In genomic region chr17:45222994-45223540, GRCh38 we compare ENCODE assay signal across 10 cellular contexts. TPM values are rescaled to one million over a fixed set of nuclear protein-coding genes. Genes with fewer than 3 reads are reported as not detected.
DNase-seq lines count a peak whose midpoint lies in the region; ATAC-seq, FAIRE-seq and TF ChIP-seq lines count a peak whose summit lies in the region.
"Had no signal": no experiment of that assay in that cellular context is flagged by ENCODE, and none has a peak within 500 bp of the region (broad histone marks: within the 10 kb centered on the region; RNA-seq: fewer than 3 reads in every experiment).

No MANE protein-coding gene starts in this region.

- peak overlapping the region; percentile 58 for H3K27ac Mint-ChIP-seq in activated T-cell treated with anti-CD3 and anti-CD28 coated beads, Interleukin-2, amount 50 U/mL, for 72 hours
- peak overlapping the region; percentile 95 to 100 for H3K27ac Mint-ChIP-seq in activated naive CD4-positive, alpha-beta T cell treated with anti-CD3 and anti-CD28 coated beads, Interleukin-2, amount 50 U/mL, for 72 hours

- H3K79me2 ChIP-seq in HepG2 (ENCODE audit: insufficient read depth, low read length), result no peaks in the 10 kb centered on the region

- H3K9me3 ChIP-seq in HepG2 (ENCODE audit: low read length) (no peaks in the 10 kb centered on the region), transverse colon (no peaks in the 10 kb centered on the region)

- no peaks in the 10 kb centered on the region for H4K20me1 ChIP-seq in HepG2 (ENCODE audit: insufficient read depth, low read length)

- H3K27me3 ChIP-seq in HepG2 (ENCODE audit: control insufficient read depth in 1 of 2, insufficient read depth in 2 of 2, low read length in 2 of 2) (peaks cover 25 to 65% of the 10 kb centered on the region in 2 experiments; a peak in 4 of 5 replicates), transverse colon (peaks cover 29% of the 10 kb centered on the region)

- H3K4me1 Mint-ChIP-seq in activated T-cell treated with anti-CD3 and anti-CD28 coated beads, Interleukin-2, amount 50 U/mL, for 72 hours (ENCODE audit: low read depth), result peaks cover 58% of the 10 kb centered on the region

- no peak overlapping the region for H3K4me2 ChIP-seq in HepG2 (ENCODE audit: low read depth, low read length)

- no peak for TF ChIP-seq POLR2A in HepG2 (IDR thresholded peaks at IDR 0.05; ENCODE audit: insufficient read depth in 1 of 2, low read depth in 2 of 2, low read length in 2 of 2)
- TF ChIP-seq POLR2A in transverse colon (IDR thresholded peaks at IDR 0.05), result no peak

- BruUV-seq in HepG2 (replicated peaks; lab: Mats Ljungman, UMichigan), result no TSS peak

- no peak for DNase-seq in activated T-cell treated with anti-CD3 and anti-CD28 coated beads, Interleukin-2, amount 50 U/mL, for 72 hours
- no peak for DNase-seq in activated T-cell treated with anti-CD3 and anti-CD28 coated beads, Interleukin-2, amount 50 U/mL, for 1 hour
- DNase-seq in activated naive CD4-positive, alpha-beta T cell treated with anti-CD3 and anti-CD28 coated beads, Interleukin-2, amount 50 U/mL, for 72 hours (ENCODE audit: low spot score in 2 of 2), result peak in 1 of 2 donors; percentile 66
- DNase-seq in HepG2 (ENCODE audit: low spot score) (no peak), transverse colon (no peak), NCI-H1048 (lab: John Stamatoyannopoulos, UW) (no peak), sciatic nerve (ENCODE audit: low spot score) (no peak)
- DNase-seq in stimulated activated CD4-positive, alpha-beta T cell treated with anti-CD3 and anti-CD28 coated beads, Interleukin-4, amount 100 ng/mL, for 4 hours, result no peak
- DNase-seq: GM23248 had no signal

- H3K36me3 ChIP-seq in HepG2 (replicated peaks in 1 of 2; ENCODE audit: control insufficient read depth in 1 of 2, insufficient read depth in 2 of 2, low read length in 2 of 2), result no peaks in the 10 kb centered on the region
- H3K36me3 ChIP-seq in transverse colon, result no peaks in the 10 kb centered on the region

- peak overlapping the region; percentile 84 to 87 for H3K4me3 Mint-ChIP-seq in activated T-cell treated with anti-CD3 and anti-CD28 coated beads, Interleukin-2, amount 50 U/mL, for 72 hours

- peaks cover 37% of the 10 kb centered on the region for H3K4me1 ChIP-seq in HepG2 (ENCODE audit: insufficient read depth, low read length)
- peaks cover 1 to 35% (median 21%) of the 10 kb centered on the region in 4 donors for H3K4me1 ChIP-seq in transverse colon

- no peaks in the 10 kb centered on the region for H3K27me3 Mint-ChIP-seq in activated T-cell treated with anti-CD3 and anti-CD28 coated beads, Interleukin-2, amount 50 U/mL, for 72 hours (ENCODE audit: low read depth)

- no peak overlapping the region for H3K27ac ChIP-seq in HepG2 (ENCODE audit: extremely low read length, insufficient read depth, low read length)
- peak overlapping the region; percentile 76 to 84 (median 83) for H3K27ac ChIP-seq in transverse colon
- H3K27ac ChIP-seq: GM23248 had no signal

- POLR2A ChIA-PET in HepG2 (lab: Yijun Ruan, JAX), result no interaction called here

- in situ Hi-C loops in HepG2 (cut with HindIII; ENCODE audit: extremely low pct_ligation_motif_present, low pct_unique_long_range_greater_than_20kb), result no loop called here
- in situ Hi-C loops in transverse colon (cut with MboI; ENCODE audit: low pct_ligation_motif_present in 1 of 4, low pct_unique_long_range_greater_than_20kb in 1 of 4, low sequenced_read_pairs in 3 of 4), result no loop called here

- 45% methylated on average over 7 of the region's 9 CpGs for WGBS in HepG2 (ENCODE audit: low lambda C conversion rate)
- WGBS in transverse colon (ENCODE audit: low coverage in 1 of 2), 2 donors, result 83% methylated on average over 7 of the region's 9 CpGs; no CpG with 5 or more reads in 1 of the 2 donors

- H3K9me3 Mint-ChIP-seq in activated T-cell treated with anti-CD3 and anti-CD28 coated beads, Interleukin-2, amount 50 U/mL, for 72 hours, result no peaks in the 10 kb centered on the region
- no peaks in the 10 kb centered on the region for H3K9me3 Mint-ChIP-seq in activated naive CD4-positive, alpha-beta T cell treated with anti-CD3 and anti-CD28 coated beads, Interleukin-2, amount 50 U/mL, for 72 hours

- intact Hi-C loops in HepG2 (cut with micrococcal nuclease; ENCODE audit: unreplicated experiment), result no loop called here
- intact Hi-C loops in transverse colon (cut with DNase I; ENCODE audit: low total_unique reads), result no loop called here
- intact Hi-C loops in sciatic nerve (cut with DNase I), result loop anchor here (5.0 kb wide), 1 partner anchor 164 kb away; no protein-coding TSS in a partner anchor

- no peak for FAIRE-seq in HepG2 (lab: Jason Lieb, UNC)

- TF ChIP-seq CTCF in HepG2 (CRISPR knock-in tag; IDR thresholded peaks at IDR 0.05) (no peak), transverse colon (IDR thresholded peaks at IDR 0.05) (no peak)

- CTCF ChIA-PET in HepG2 (lab: Yijun Ruan, JAX; ENCODE audit: low intra/inter-chr PET ratio, low total read pairs), result no interaction called here

- H3K9ac ChIP-seq in HepG2 (ENCODE audit: insufficient read depth, low read depth, low read length), result no peak overlapping the region

- H3K4me3 ChIP-seq in HepG2 (replicated peaks in 1 of 3; ENCODE audit: insufficient read depth in 1 of 3, low read depth in 2 of 3, low read length in 3 of 3) (no peak overlapping the region), transverse colon (peak overlapping the region in 3 of 4 donors; percentile 36 to 55 (median 54))

- ATAC-seq in activated T-cell treated with anti-CD3 and anti-CD28 coated beads, Interleukin-2, amount 50 U/mL, for 72 hours (replicated peaks in 1 of 2), result no peak
- ATAC-seq in activated naive CD4-positive, alpha-beta T cell treated with anti-CD3 and anti-CD28 coated beads, Interleukin-2, amount 50 U/mL, for 72 hours, result no peak
- ATAC-seq in HepG2, result no peak
- ATAC-seq in sciatic nerve, result no peak

- TF ChIP-seq RAD21 in HepG2 (CRISPR knock-in tag; IDR thresholded peaks at IDR 0.05), result no peak

- peaks cover 18 to 36% of the 10 kb centered on the region in 2 donors for H3K36me3 Mint-ChIP-seq in activated T-cell treated with anti-CD3 and anti-CD28 coated beads, Interleukin-2, amount 50 U/mL, for 72 hours (ENCODE audit: insufficient read depth in 2 of 2)
- H3K36me3 Mint-ChIP-seq in activated naive CD4-positive, alpha-beta T cell treated with anti-CD3 and anti-CD28 coated beads, Interleukin-2, amount 50 U/mL, for 72 hours, result peaks cover 48 to 68% of the 10 kb centered on the region in 2 donors

- TF ChIP-seq EP300 in HepG2 (IDR thresholded peaks at IDR 0.05; ENCODE audit: low read depth in 2 of 2, low read length in 2 of 2), result no peak
- TF ChIP-seq EP300 in HepG2 (CRISPR knock-in tag; IDR thresholded peaks at IDR 0.05; ENCODE audit: borderline replicate concordance), result no peak
- no peak for TF ChIP-seq EP300 in transverse colon (IDR thresholded peaks at IDR 0.05; ENCODE audit: low read depth)

- H2AFZ ChIP-seq in HepG2 (ENCODE audit: low read length), result no peak overlapping the region

RNA-seq across cellular contexts. Expression of gene FMNL1, which starts 1.4 kb away (rescaled TPM):
- total RNA-seq in activated T-cell treated with anti-CD3 and anti-CD28 coated beads, Interleukin-2, amount 50 U/mL, for 72 hours, result 100 to 1,000 TPM; 559 to 689 TPM
- 100 to 1,000 TPM; 221 to 735 TPM for total RNA-seq in activated naive CD4-positive, alpha-beta T cell treated with anti-CD3 and anti-CD28 coated beads, Interleukin-2, amount 50 U/mL, for 72 hours
- total RNA-seq in HepG2 (2016; rRNA removed; fragmentation: Illumina TruSeq; extraction: Trizol) (0.39 and 0.53 TPM in 2 replicates), transverse colon (10 to 100 TPM in 2 of 4 donors, 1 to 10 TPM in 2; 1.2 to 17.5 (median 10.6) TPM), sciatic nerve (39.6 TPM)
- total RNA-seq in HepG2 (2016; cell fraction: cytosol; rRNA removed; fragmentation: Illumina TruSeq; extraction: Trizol; ENCODE audit: low read depth), result 0.61 TPM in 1 of 2 replicates, not detected in the other
- 0.12 and 0.41 TPM in 2 replicates for total RNA-seq in HepG2 (2016; cell fraction: insoluble cytoplasmic fraction; rRNA removed; fragmentation: Illumina TruSeq; extraction: Trizol)
- 0.48 and 0.74 TPM in 2 replicates for total RNA-seq in HepG2 (2016; cell fraction: membrane; rRNA removed; fragmentation: Illumina TruSeq; extraction: Trizol)
- 0.56 and 0.63 TPM in 2 replicates for total RNA-seq in HepG2 (2016; cell fraction: nucleus; rRNA removed; fragmentation: Illumina TruSeq; extraction: Trizol)
- 0.70 and 1.1 TPM in 2 replicates for polyA plus RNA-seq in HepG2 (2011; rRNA removed)
- 0.38 and 0.48 TPM in 2 replicates for polyA plus RNA-seq in HepG2 (2011; cell fraction: cytosol; rRNA removed)
- 4.9 and 6.1 TPM in 2 replicates for polyA plus RNA-seq in HepG2 (2011; cell fraction: nucleus; rRNA removed)
- polyA plus RNA-seq in HepG2 (2012), result 0.78 and 1.2 TPM in 2 replicates
- polyA plus RNA-seq in HepG2 (2016; cell fraction: cytosol; fragmentation: Illumina TruSeq; extraction: Trizol; ENCODE audit: low read depth), result 0.27 TPM in 1 of 2 replicates, not detected in the other
- 0.37 and 0.69 TPM in 2 replicates for polyA plus RNA-seq in HepG2 (2016; cell fraction: insoluble cytoplasmic fraction; fragmentation: Illumina TruSeq; extraction: Trizol; ENCODE audit: low read depth)
- 0.31 and 0.37 TPM in 2 replicates for polyA plus RNA-seq in HepG2 (2016; cell fraction: membrane; fragmentation: Illumina TruSeq; extraction: Trizol; ENCODE audit: low read depth)
- 1.9 and 2.6 TPM in 2 replicates for polyA plus RNA-seq in HepG2 (2016; cell fraction: nucleus; fragmentation: Illumina TruSeq; extraction: Trizol; ENCODE audit: insufficient read depth, low read depth)
- polyA minus RNA-seq in HepG2 (2011; rRNA and poly(A)+ RNA removed; ENCODE audit: low replicate concordance), result 0.68 and 17.4 TPM in 2 replicates
- polyA minus RNA-seq in HepG2 (2011; cell fraction: cytosol; rRNA and poly(A)+ RNA removed), result 0.69 TPM in 1 of 2 replicates, not detected in the other
- polyA minus RNA-seq in HepG2 (2011; cell fraction: nucleus; rRNA and poly(A)+ RNA removed), result 0.77 and 1.4 TPM in 2 replicates

RNA-seq across cellular contexts. Expression of gene SPATA32, which starts 38.8 kb away (rescaled TPM):
- total RNA-seq in activated T-cell treated with anti-CD3 and anti-CD28 coated beads, Interleukin-2, amount 50 U/mL, for 72 hours, result 1 to 10 TPM; 1.4 to 1.7 TPM
- under 1 TPM; 0.37 to 0.50 TPM for total RNA-seq in activated naive CD4-positive, alpha-beta T cell treated with anti-CD3 and anti-CD28 coated beads, Interleukin-2, amount 50 U/mL, for 72 hours
- total RNA-seq in HepG2 (2016; rRNA removed; fragmentation: Illumina TruSeq; extraction: Trizol) (not detected in 2 replicates), transverse colon (under 1 TPM in 1 of 4 donors, not detected in 3; 0.48 TPM), sciatic nerve (not detected)
- not detected in 2 replicates for total RNA-seq in HepG2 (2016; cell fraction: cytosol; rRNA removed; fragmentation: Illumina TruSeq; extraction: Trizol; ENCODE audit: low read depth)
- not detected in 2 replicates for total RNA-seq in HepG2 (2016; cell fraction: insoluble cytoplasmic fraction; rRNA removed; fragmentation: Illumina TruSeq; extraction: Trizol)
- total RNA-seq in HepG2 (2016; cell fraction: membrane; rRNA removed; fragmentation: Illumina TruSeq; extraction: Trizol), result not detected in 2 replicates
- not detected in 2 replicates for total RNA-seq in HepG2 (2016; cell fraction: nucleus; rRNA removed; fragmentation: Illumina TruSeq; extraction: Trizol)
- not detected in 2 replicates for polyA plus RNA-seq in HepG2 (2011; rRNA removed)
- not detected in 2 replicates for polyA plus RNA-seq in HepG2 (2011; cell fraction: cytosol; rRNA removed)
- polyA plus RNA-seq in HepG2 (2011; cell fraction: nucleus; rRNA removed), result not detected in 2 replicates
- polyA plus RNA-seq in HepG2 (2012), result not detected in 2 replicates
- polyA plus RNA-seq in HepG2 (2016; cell fraction: cytosol; fragmentation: Illumina TruSeq; extraction: Trizol; ENCODE audit: low read depth), result not detected in 2 replicates
- not detected in 2 replicates for polyA plus RNA-seq in HepG2 (2016; cell fraction: insoluble cytoplasmic fraction; fragmentation: Illumina TruSeq; extraction: Trizol; ENCODE audit: low read depth)
- polyA plus RNA-seq in HepG2 (2016; cell fraction: membrane; fragmentation: Illumina TruSeq; extraction: Trizol; ENCODE audit: low read depth), result not detected in 2 replicates
- polyA plus RNA-seq in HepG2 (2016; cell fraction: nucleus; fragmentation: Illumina TruSeq; extraction: Trizol; ENCODE audit: insufficient read depth, low read depth), result not detected in 2 replicates
- not detected in 2 replicates for polyA minus RNA-seq in HepG2 (2011; rRNA and poly(A)+ RNA removed; ENCODE audit: low replicate concordance)
- polyA minus RNA-seq in HepG2 (2011; cell fraction: cytosol; rRNA and poly(A)+ RNA removed), result not detected in 2 replicates
- not detected in 2 replicates for polyA minus RNA-seq in HepG2 (2011; cell fraction: nucleus; rRNA and poly(A)+ RNA removed)
- total RNA-seq: GM23248 had no signal
- polyA plus RNA-seq: BJ, GM23248 had no signal

Comparison
In these comparisons a context has a peak if more than half of its experiments do, and no peak if none do; other contexts are left out.
1. H3K4me3 ChIP-seq: peak in transverse colon (3 of 4); none in HepG2 (0 of 3).